Comparison of ENCODE assay signal across 8 cellular contexts in genomic region chr20:31712564-31713311, GRCh38. TPM values are rescaled to one million over a fixed set of nuclear protein-coding genes. Genes with fewer than 3 reads are reported as not detected.
A peak's percentile ranks its signal among the peaks of the same experiment; 100 is the strongest.
DNase-seq lines count a peak whose midpoint lies in the region; ATAC-seq and TF ChIP-seq lines count a peak whose summit lies in the region.

No MANE protein-coding gene starts in this region.

- intact Hi-C loops in activated CD4-positive, alpha-beta T cell treated with anti-CD3 and anti-CD28 coated beads for 36 hours (cut with DNase I, micrococcal nuclease), result no loop called here

- TF ChIP-seq CTCF in WTC11 (IDR thresholded peaks at IDR 0.05) (no peak), fibroblast of villous mesenchyme (IDR thresholded peaks at IDR 0.05; ENCODE audit: insufficient read depth, low read depth, low read length) (no peak), nephron (IDR thresholded peaks at IDR 0.05; ENCODE audit: unreplicated experiment in 3 of 3) (no peak)

- no peaks in the 10 kb centered on the region for H3K9me3 Mint-ChIP-seq in activated CD4-positive, alpha-beta T cell treated with anti-CD3 and anti-CD28 coated beads for 36 hours (ENCODE audit: low read depth)
- H3K9me3 Mint-ChIP-seq in WTC11, result no peaks in the 10 kb centered on the region
- H3K9me3 Mint-ChIP-seq in nephron, result no peaks in the 10 kb centered on the region

- CTCF ChIA-PET in activated CD4-positive, alpha-beta T cell treated with anti-CD3 and anti-CD28 coated beads for 36 hours (lab: Charles Lee), result interaction anchor here (1.0 to 1.7 kb wide), 5 partner anchors 11 to 150 kb away, joined by 3 to 6 read pairs (median 4); no protein-coding TSS in a partner anchor
- CTCF ChIA-PET in WTC11 (lab: Charles Lee), result interaction anchor here (1.3 to 5.4 kb wide), 6 partner anchors 11 to 126 kb away, joined by 4 to 69 read pairs (median 12); partner anchors contain the start of gene BCL2L1

- peak overlapping the region; percentile 87 for H3K27ac Mint-ChIP-seq in activated CD4-positive, alpha-beta T cell treated with anti-CD3 and anti-CD28 coated beads for 36 hours
- H3K27ac Mint-ChIP-seq in WTC11 (peak overlapping the region; percentile 93), nephron (peak overlapping the region; percentile 90 to 96 (median 96))

- peaks cover 91% of the 10 kb centered on the region for H3K4me1 Mint-ChIP-seq in activated CD4-positive, alpha-beta T cell treated with anti-CD3 and anti-CD28 coated beads for 36 hours
- H3K4me1 Mint-ChIP-seq in WTC11 (peaks cover 88% of the 10 kb centered on the region), nephron (peaks cover 80% of the 10 kb centered on the region)

- peak overlapping the region; percentile 41 for H3K4me3 Mint-ChIP-seq in activated CD4-positive, alpha-beta T cell treated with anti-CD3 and anti-CD28 coated beads for 36 hours
- H3K4me3 Mint-ChIP-seq in WTC11 (peak overlapping the region; percentile 45), nephron (peak overlapping the region; percentile 43 to 72 (median 60))

- peak overlapping the region; percentile 45 for H3K4me3 ChIP-seq in fibroblast of villous mesenchyme (ENCODE audit: low read depth, low read length)

- no peak for DNase-seq in activated CD4-positive, alpha-beta T cell treated with anti-CD3 and anti-CD28 coated beads for 36 hours
- DNase-seq in activated CD4-positive, alpha-beta T cell treated with anti-CD3 and anti-CD28 coated beads for 4 hours, result no peak
- DNase-seq in WTC11 (ENCODE audit: low spot score), result peak; percentile 57
- peak; percentile 78 for DNase-seq in fibroblast of villous mesenchyme (ENCODE audit: low read depth)
- no peak for DNase-seq in GDM1 (lab: John Stamatoyannopoulos, UW)
- DNase-seq in NCI-H774 (lab: John Stamatoyannopoulos, UW), result no peak
- no peak for DNase-seq in DMS 273 (lab: John Stamatoyannopoulos, UW; ENCODE audit: unreplicated experiment)

- POLR2A ChIA-PET in activated CD4-positive, alpha-beta T cell treated with anti-CD3 and anti-CD28 coated beads for 36 hours (lab: Charles Lee), result interaction anchor here (0.6 kb wide), 2 partner anchors 38 to 239 kb away, joined by 3 to 5 read pairs; partner anchors contain the start of gene PDRG1
- POLR2A ChIA-PET in WTC11 (lab: Charles Lee), result interaction anchor here (0.6 to 3.3 kb wide), 6 partner anchors 9 to 104 kb away, joined by 3 to 32 read pairs (median 5); partner anchors contain the start of genes BCL2L1 and TPX2

- H3K36me3 Mint-ChIP-seq in activated CD4-positive, alpha-beta T cell treated with anti-CD3 and anti-CD28 coated beads for 36 hours (ENCODE audit: low read depth), result peaks cover 92% of the 10 kb centered on the region
- H3K36me3 Mint-ChIP-seq in WTC11 (peaks cover 27% of the 10 kb centered on the region), nephron (ENCODE audit: low read depth) (peaks cover 56% of the 10 kb centered on the region)

- H3K27me3 Mint-ChIP-seq in activated CD4-positive, alpha-beta T cell treated with anti-CD3 and anti-CD28 coated beads for 36 hours, result no peaks in the 10 kb centered on the region
- no peaks in the 10 kb centered on the region for H3K27me3 Mint-ChIP-seq in WTC11 (ENCODE audit: low read depth)
- H3K27me3 Mint-ChIP-seq in nephron (ENCODE audit: low read depth), result no peaks in the 10 kb centered on the region

- ATAC-seq in activated CD4-positive, alpha-beta T cell treated with anti-CD3 and anti-CD28 coated beads for 36 hours, result no peak
- peak; percentile 81 for ATAC-seq in WTC11

TF ChIP-seq in WTC11, 78 proteins besides CTCF, POLR2A, EP300 and RAD21:
- TF ChIP-seq, protein P1, sequence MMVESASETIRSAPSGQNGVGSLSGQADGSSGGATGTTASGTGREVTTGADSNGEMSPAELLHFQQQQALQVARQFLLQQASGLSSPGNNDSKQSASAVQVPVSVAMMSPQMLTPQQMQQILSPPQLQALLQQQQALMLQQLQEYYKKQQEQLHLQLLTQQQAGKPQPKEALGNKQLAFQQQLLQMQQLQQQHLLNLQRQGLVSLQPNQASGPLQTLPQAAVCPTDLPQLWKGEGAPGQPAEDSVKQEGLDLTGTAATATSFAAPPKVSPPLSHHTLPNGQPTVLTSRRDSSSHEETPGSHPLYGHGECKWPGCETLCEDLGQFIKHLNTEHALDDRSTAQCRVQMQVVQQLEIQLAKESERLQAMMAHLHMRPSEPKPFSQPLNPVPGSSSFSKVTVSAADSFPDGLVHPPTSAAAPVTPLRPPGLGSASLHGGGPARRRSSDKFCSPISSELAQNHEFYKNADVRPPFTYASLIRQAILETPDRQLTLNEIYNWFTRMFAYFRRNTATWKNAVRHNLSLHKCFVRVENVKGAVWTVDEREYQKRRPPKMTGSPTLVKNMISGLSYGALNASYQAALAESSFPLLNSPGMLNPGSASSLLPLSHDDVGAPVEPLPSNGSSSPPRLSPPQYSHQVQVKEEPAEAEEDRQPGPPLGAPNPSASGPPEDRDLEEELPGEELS (CRISPR knock-in tag; IDR thresholded peaks at IDR 0.05), result no peak
- TF ChIP-seq GABPB1 (CRISPR knock-in tag; IDR thresholded peaks at IDR 0.05) (peak; percentile 45; the same call in 1 of the 2 replicates), JUN (CRISPR knock-in tag; IDR thresholded peaks at IDR 0.05) (no peak), ZNF416 (CRISPR knock-in tag; IDR thresholded peaks at IDR 0.05) (no peak), FOXK1 (CRISPR knock-in tag; IDR thresholded peaks at IDR 0.05) (peak; percentile 59; the same call in 1 of the 2 replicates), ZBTB43 (CRISPR knock-in tag; IDR thresholded peaks at IDR 0.05) (0 out of 2 replicates have a peak, but pooled peaks have one; percentile 40), E2F1 (CRISPR knock-in tag; IDR thresholded peaks at IDR 0.05) (no peak), ELF4 (CRISPR knock-in tag; IDR thresholded peaks at IDR 0.05; ENCODE audit: low read depth) (no peak), OVOL2 (CRISPR knock-in tag; IDR thresholded peaks at IDR 0.05; ENCODE audit: borderline replicate concordance) (no peak), SOX15 (CRISPR knock-in tag; IDR thresholded peaks at IDR 0.05) (no peak), ATF1 (CRISPR knock-in tag; IDR thresholded peaks at IDR 0.05) (no peak)
- TF ChIP-seq, protein P2, sequence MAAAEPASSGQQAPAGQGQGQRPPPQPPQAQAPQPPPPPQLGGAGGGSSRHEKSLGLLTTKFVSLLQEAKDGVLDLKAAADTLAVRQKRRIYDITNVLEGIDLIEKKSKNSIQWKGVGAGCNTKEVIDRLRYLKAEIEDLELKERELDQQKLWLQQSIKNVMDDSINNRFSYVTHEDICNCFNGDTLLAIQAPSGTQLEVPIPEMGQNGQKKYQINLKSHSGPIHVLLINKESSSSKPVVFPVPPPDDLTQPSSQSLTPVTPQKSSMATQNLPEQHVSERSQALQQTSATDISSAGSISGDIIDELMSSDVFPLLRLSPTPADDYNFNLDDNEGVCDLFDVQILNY (CRISPR knock-in tag; IDR thresholded peaks at IDR 0.05), result no peak
- TF ChIP-seq, protein P3, sequence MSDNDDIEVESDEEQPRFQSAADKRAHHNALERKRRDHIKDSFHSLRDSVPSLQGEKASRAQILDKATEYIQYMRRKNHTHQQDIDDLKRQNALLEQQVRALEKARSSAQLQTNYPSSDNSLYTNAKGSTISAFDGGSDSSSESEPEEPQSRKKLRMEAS (CRISPR knock-in tag; IDR thresholded peaks at IDR 0.05), result 0 out of 2 replicates have a peak, but pooled peaks have one; percentile 27
- TF ChIP-seq, protein P4, sequence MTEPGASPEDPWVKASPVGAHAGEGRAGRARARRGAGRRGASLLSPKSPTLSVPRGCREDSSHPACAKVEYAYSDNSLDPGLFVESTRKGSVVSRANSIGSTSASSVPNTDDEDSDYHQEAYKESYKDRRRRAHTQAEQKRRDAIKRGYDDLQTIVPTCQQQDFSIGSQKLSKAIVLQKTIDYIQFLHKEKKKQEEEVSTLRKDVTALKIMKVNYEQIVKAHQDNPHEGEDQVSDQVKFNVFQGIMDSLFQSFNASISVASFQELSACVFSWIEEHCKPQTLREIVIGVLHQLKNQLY (CRISPR knock-in tag; IDR thresholded peaks at IDR 0.05), result no peak
TF ChIP-seq in WTC11: peak in this region for 4.

RNA-seq across cellular contexts. Expression of gene BCL2L1, which starts 9.9 kb away (rescaled TPM):
- 100 to 1,000 TPM; 107 to 121 TPM for total RNA-seq in activated CD4-positive, alpha-beta T cell treated with anti-CD3 and anti-CD28 coated beads for 36 hours
- total RNA-seq in WTC11 (2021), result 52.9 to 62.0 TPM (median 53.9 TPM) in 3 replicates
- total RNA-seq in fibroblast of villous mesenchyme, result 82.8 and 113 TPM in 2 replicates

RNA-seq across cellular contexts. Expression of gene TPX2, which starts 26.4 kb away (rescaled TPM):
- total RNA-seq in activated CD4-positive, alpha-beta T cell treated with anti-CD3 and anti-CD28 coated beads for 36 hours, result 100 to 1,000 TPM; 137 to 179 TPM
- total RNA-seq in WTC11 (2021), result 113 to 123 TPM (median 115 TPM) in 3 replicates
- total RNA-seq in fibroblast of villous mesenchyme, result 35.4 and 62.2 TPM in 2 replicates

Comparison
In these comparisons a context has a peak if more than half of its experiments do, and no peak if none do; other contexts are left out.
1. DNase-seq: peak in WTC11 (single experiment) and fibroblast of villous mesenchyme (single experiment); none in activated CD4-positive, alpha-beta T cell treated with anti-CD3 and anti-CD28 coated beads for 36 hours (single experiment), activated CD4-positive, alpha-beta T cell treated with anti-CD3 and anti-CD28 coated beads for 4 hours (0 of 2), GDM1 (single experiment), NCI-H774 (single experiment) and DMS 273 (single experiment).
2. Peak in every context shown above with its lines, with median percentiles within 50 percentile points of each other: H3K27ac Mint-ChIP-seq and H3K4me3 Mint-ChIP-seq.